11 cellular contexts compared by ENCODE assay signal in genomic region chr2:99880148-99880983, GRCh38.
DNase-seq lines count a peak whose midpoint lies in the region; ATAC-seq, FAIRE-seq and TF ChIP-seq lines count a peak whose summit lies in the region.
"Had no signal": no experiment of that assay in that cellular context is flagged by ENCODE, and none has a peak within 500 bp of the region (broad histone marks: within the 10 kb centered on the region; RNA-seq: fewer than 3 reads in every experiment).

No MANE protein-coding gene starts in this region.

- 92% methylated on average over 17 of the region's 17 CpGs for WGBS in right cardiac atrium

- FAIRE-seq in astrocyte (lab: Jason Lieb, UNC) = peak; percentile 84

- H3K27me3 ChIP-seq in astrocyte (ENCODE audit: insufficient read depth, low read length) (no peaks in the 10 kb centered on the region), right cardiac atrium (ENCODE audit: control insufficient read depth, insufficient read depth) (no peaks in the 10 kb centered on the region)
- H3K27me3 ChIP-seq: heart left ventricle, pancreas had no signal

- ATAC-seq in right cardiac atrium = no peak
- ATAC-seq: heart left ventricle, pancreas had no signal

- CTCF ChIA-PET in GM10248 (lab: Yijun Ruan, JAX) = interaction anchor here (0.6 kb wide), 1 partner anchor 94 kb away, joined by 3 read pairs; no protein-coding TSS in a partner anchor

- no peaks in the 10 kb centered on the region for H3K36me3 ChIP-seq in astrocyte (ENCODE audit: insufficient read depth, low read length)
- H3K36me3 ChIP-seq: heart left ventricle, pancreas had no signal

- peak overlapping the region; percentile 9 for H3K4me3 ChIP-seq in astrocyte (ENCODE audit: insufficient read depth, low read depth, low read length)
- H3K4me3 ChIP-seq in right cardiac atrium (ENCODE audit: low read length) = no peak overlapping the region
- H3K4me3 ChIP-seq: heart left ventricle, pancreas had no signal

- H2AFZ ChIP-seq in astrocyte (ENCODE audit: low read depth, low read length) = no peak overlapping the region

- H3K9me3 Mint-ChIP-seq in astrocyte (ENCODE audit: unreplicated experiment) = no peaks in the 10 kb centered on the region

- H4K20me1 ChIP-seq in astrocyte (ENCODE audit: insufficient read depth, low read length) = no peaks in the 10 kb centered on the region

- peak overlapping the region; percentile 82 for H3K4me2 ChIP-seq in astrocyte (ENCODE audit: low read length)

- H3K27ac ChIP-seq in astrocyte (ENCODE audit: low read depth, low read length) = peak overlapping the region; percentile 96
- H3K27ac ChIP-seq in right cardiac atrium (ENCODE audit: low read length) = no peak overlapping the region
- H3K27ac ChIP-seq: heart left ventricle, pancreas had no signal

- H3K27ac Mint-ChIP-seq in astrocyte (ENCODE audit: unreplicated experiment) = peak overlapping the region; percentile 94
- H3K27ac Mint-ChIP-seq: activated naive CD8-positive, alpha-beta T cell had no signal

- no peaks in the 10 kb centered on the region for H3K36me3 Mint-ChIP-seq in astrocyte (ENCODE audit: low read depth, unreplicated experiment)
- H3K36me3 Mint-ChIP-seq: activated naive CD8-positive, alpha-beta T cell had no signal

- no peaks in the 10 kb centered on the region for H3K27me3 Mint-ChIP-seq in astrocyte (ENCODE audit: low read depth, unreplicated experiment)
- H3K27me3 Mint-ChIP-seq: activated naive CD8-positive, alpha-beta T cell had no signal

- intact Hi-C loops in right cardiac atrium (cut with DNase I) = no loop called here

- TF ChIP-seq CTCF in astrocyte (IDR thresholded peaks at IDR 0.05; ENCODE audit: insufficient read depth, low read depth, low read length) (no peak), GM10248 (IDR thresholded peaks at IDR 0.05; ENCODE audit: control extremely low read depth, extremely low read depth, low read depth, missing control alignments) (no peak)

- H3K4me1 ChIP-seq in astrocyte (ENCODE audit: insufficient read depth, low read length) (peaks cover 68% of the 10 kb centered on the region), right cardiac atrium (ENCODE audit: control insufficient read depth, insufficient read depth, low read length) (peaks cover 5% of the 10 kb centered on the region)

- peak overlapping the region; percentile 8 for H3K4me3 Mint-ChIP-seq in astrocyte (ENCODE audit: unreplicated experiment)
- H3K4me3 Mint-ChIP-seq: activated naive CD8-positive, alpha-beta T cell had no signal

- H3K4me1 Mint-ChIP-seq in astrocyte (ENCODE audit: low read depth, unreplicated experiment) = peaks cover 76% of the 10 kb centered on the region

- DNase-seq in AG08395 (ENCODE audit: low spot score) (peak; percentile 47), HT1080 (ENCODE audit: low read depth) (peak; percentile 98), astrocyte (ENCODE audit: low read depth) (peak; percentile 95), left kidney (ENCODE audit: low read depth, low spot score) (peak; percentile 75), ureter (ENCODE audit: low spot score) (no peak), right cardiac atrium (no peak), GM10248 (ENCODE audit: extremely low spot score) (no peak), activated gamma-delta T cell (lab: John Stamatoyannopoulos, UW) (no peak)
- DNase-seq: heart left ventricle, pancreas had no signal

- H3K9ac ChIP-seq in astrocyte (ENCODE audit: low read length) = peak overlapping the region; percentile 81

- H3K79me2 ChIP-seq in astrocyte (ENCODE audit: insufficient read depth, low read length) = no peaks in the 10 kb centered on the region

- no peaks in the 10 kb centered on the region for H3K9me3 ChIP-seq in astrocyte (ENCODE audit: insufficient read depth, low read depth, low read length)
- no peaks in the 10 kb centered on the region for H3K9me3 ChIP-seq in right cardiac atrium (ENCODE audit: control insufficient read depth, low read length)
- H3K9me3 ChIP-seq: heart left ventricle, pancreas had no signal

- POLR2A ChIA-PET in GM10248 (lab: Yijun Ruan, JAX) = no interaction called here

Comparison
In these comparisons a context has a peak if more than half of its experiments do, and no peak if none do; other contexts are left out.
1. DNase-seq: peak in AG08395 (single experiment), HT1080 (single experiment), astrocyte (single experiment) and left kidney (single experiment); none in ureter (single experiment), right cardiac atrium (0 of 3), GM10248 (single experiment) and activated gamma-delta T cell (single experiment).